Comparison of ENCODE assay signal across 19 cellular contexts in the genomic region with DNA sequence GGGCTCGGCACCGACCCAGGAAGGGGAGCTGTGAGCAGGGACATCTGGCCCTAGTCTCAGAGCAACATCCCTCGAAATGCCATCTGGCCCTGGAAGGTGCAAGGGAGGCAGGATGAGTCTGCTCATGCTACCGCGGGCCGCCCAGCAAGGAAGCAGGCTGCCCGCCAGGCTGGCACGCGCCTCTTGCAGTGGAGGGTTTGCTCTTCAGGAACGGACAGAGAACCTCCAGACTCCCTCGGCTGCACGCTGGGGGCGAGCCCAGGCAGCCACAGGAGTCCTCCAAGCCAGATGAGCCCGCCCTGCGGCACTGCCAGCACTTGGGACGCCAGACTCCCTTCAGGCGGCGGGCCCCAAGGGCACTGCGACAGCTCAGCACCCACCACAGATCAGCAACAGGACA.
"Had no signal": no experiment of that assay in that cellular context is flagged by ENCODE, and none has a peak within 500 bp of the region (broad histone marks: within the 10 kb centered on the region; RNA-seq: fewer than 3 reads in every experiment).

No MANE protein-coding gene starts in this region.

- FAIRE-seq: endometrium, keratinocyte, urothelium cell line had no signal

- ATAC-seq: natural killer cell treated with Interleukin-12 subunit alpha and Interleukin-12 subunit beta and Interleukin-15 and Interleukin-18, amount 100 ng/mL, for 72 hours had no signal

- H3K27me3 ChIP-seq: sigmoid colon, tibial nerve had no signal

- DNase-seq: activated CD4-positive, alpha-beta T cell treated with anti-CD3 and anti-CD28 coated beads, Interleukin-2, amount 50 U/mL, for 48 hours; activated gamma-delta T cell treated with Interleukin-2 at 50 U/mL for 16 hours; activated naive CD8-positive, alpha-beta T cell treated with anti-CD3 and anti-CD28 coated beads, Interleukin-2, amount 10 ng/mL, durations not matched to agents 7 days and 5 days; anterior cingulate cortex; erythroblast; foreskin melanocyte; head of caudate nucleus; nucleus accumbens; sigmoid colon; stimulated activated naive CD4-positive, alpha-beta T cell treated with Interleukin-2 at 50 U/mL for 16 hours; T-helper 2 cell; WERI-Rb-1 had no signal

- H3K4me3 ChIP-seq: coronary artery, lung, sigmoid colon, tibial nerve had no signal

- H3K27ac ChIP-seq: coronary artery, sigmoid colon, tibial nerve, WERI-Rb-1 had no signal

- H3K9me3 ChIP-seq: sigmoid colon, tibial nerve had no signal
